In the genomic region with DNA sequence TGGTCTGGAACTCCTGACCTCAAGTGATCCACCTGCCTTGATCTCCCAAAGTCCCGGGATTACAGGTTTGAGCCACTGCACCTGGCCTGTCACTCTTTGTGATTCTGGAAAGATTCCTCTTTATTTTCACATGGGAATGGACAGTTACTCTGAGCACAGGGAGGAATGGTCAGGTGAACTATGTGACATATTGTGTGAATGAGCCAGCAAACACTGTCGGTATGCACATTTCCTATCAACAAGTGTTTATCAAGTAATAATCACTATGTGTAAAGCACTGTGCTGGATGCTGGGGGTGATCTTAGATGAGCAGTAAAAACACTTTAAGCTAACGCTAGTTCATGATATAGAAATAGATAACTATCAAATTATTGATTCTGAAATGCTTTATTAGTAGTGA, we compare ENCODE assay signal across 7 cellular contexts.
"Had no signal": no experiment of that assay in that cellular context is flagged by ENCODE, and none has a peak within 500 bp of the region (broad histone marks: within the 10 kb centered on the region; RNA-seq: fewer than 3 reads in every experiment).

No MANE protein-coding gene starts in this region.

- H3K27ac Mint-ChIP-seq: IgD-negative memory B cell had no signal

- H3K36me3 Mint-ChIP-seq: IgD-negative memory B cell had no signal

- H3K4me3 ChIP-seq: K562 had no signal

- DNase-seq: IMR-90, KBM-7, KG1 had no signal

- H3K4me1 Mint-ChIP-seq: IgD-negative memory B cell had no signal

- H3K27me3 Mint-ChIP-seq: IgD-negative memory B cell had no signal

- H3K27ac ChIP-seq: HL-60 had no signal

- ATAC-seq: HepG2, K562 had no signal
